25 cellular contexts compared by ENCODE assay signal in the genomic region with DNA sequence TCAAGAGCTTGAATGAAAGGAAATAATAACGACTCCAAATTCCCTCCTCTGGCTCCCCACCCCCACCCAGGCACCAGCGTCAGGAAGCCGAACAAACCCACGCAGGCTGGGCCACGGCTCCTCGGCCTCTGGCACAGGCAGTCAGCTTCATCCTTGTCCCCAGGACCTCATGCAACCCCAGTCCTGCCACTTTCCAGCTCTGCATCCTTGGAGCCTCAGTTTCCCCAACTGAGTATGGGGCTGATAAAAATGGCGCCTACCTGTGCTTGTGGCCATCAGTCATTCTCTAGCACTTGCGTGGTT.
DNase-seq lines count a peak whose midpoint lies in the region; ATAC-seq and TF ChIP-seq lines count a peak whose summit lies in the region.
"Had no signal": no experiment of that assay in that cellular context is flagged by ENCODE, and none has a peak within 500 bp of the region (broad histone marks: within the 10 kb centered on the region; RNA-seq: fewer than 3 reads in every experiment).

No MANE protein-coding gene starts in this region.

- DNase-seq in heart left ventricle (no peak), cardiac septum (ENCODE audit: low spot score) (no peak), right cardiac atrium (peak in 2 of 3 donors; percentile 74 to 76), NCI-H226 (no peak), MCF 10A (ENCODE audit: unreplicated experiment) (no peak), COLO829 (ENCODE audit: low spot score) (no peak)
- DNase-seq: 8988T; activated CD4-positive, alpha-beta T cell treated with anti-CD3 and anti-CD28 coated beads for 36 hours; activated effector memory CD4-positive, alpha-beta T cell treated with anti-CD3 and anti-CD28 coated beads, Interleukin-2, amount 50 U/mL, for 16 hours; activated naive CD8-positive, alpha-beta T cell treated with anti-CD3 and anti-CD28 coated beads, Interleukin-2, amount 50 U/mL, for 24 hours; Calu3; effector CD4-positive, alpha-beta T cell; erythroblast; NCI-H1105; NCI-H2029 treated with DMSO at 0.1 percent for 48 hours; NCI-H2227 treated with DMSO at 0.1 percent for 48 hours; NCI-H748 treated with DMSO at 0.1 percent for 48 hours; occipital lobe; stimulated activated CD4-positive, alpha-beta T cell treated with anti-CD3 and anti-CD28 coated beads, Interleukin-12 subunit alpha, Interleukin-12 subunit beta, amount 100 ng/mL, for 4 hours; stimulated activated CD4-positive, alpha-beta T cell treated with anti-CD3 and anti-CD28 coated beads, Interleukin-4, amount 100 ng/mL, for 24 hours; stimulated activated naive CD4-positive, alpha-beta T cell had no signal

- peaks cover 32% of the 10 kb centered on the region for H3K79me2 ChIP-seq in parathyroid adenoma

- BruUV-seq in MCF 10A (replicated peaks; lab: Mats Ljungman, UMichigan) = no TSS peak

- no peak overlapping the region for H3K4me3 ChIP-seq in heart left ventricle
- H3K4me3 ChIP-seq in right cardiac atrium (ENCODE audit: low read length) = no peak overlapping the region
- no peak overlapping the region for H3K4me3 ChIP-seq in parathyroid adenoma (ENCODE audit: low read depth, low read length)
- no peak overlapping the region for H3K4me3 ChIP-seq in urinary bladder (ENCODE audit: low read depth, low read length)
- H3K4me3 ChIP-seq: thoracic aorta had no signal

- POLR2A ChIA-PET in MCF 10A (lab: Yijun Ruan, JAX) = no interaction called here

- intact Hi-C loops in heart left ventricle (cut with DNase I) = loop anchor here in 4 of 10 donors (5.0 to 10.0 kb wide), 2 partner anchors 33 to 131 kb away; no protein-coding TSS in a partner anchor
- intact Hi-C loops in cardiac septum (cut with DNase I) = no loop called here
- intact Hi-C loops in right cardiac atrium (cut with DNase I) = loop anchor here in 1 of 4 donors (5.0 kb wide), 1 partner anchor 33 kb away; no protein-coding TSS in a partner anchor
- intact Hi-C loops in MCF 10A (cut with micrococcal nuclease) = no loop called here

- H3K36me3 ChIP-seq in heart left ventricle = peaks cover 0 to 7% (median 0%) of the 10 kb centered on the region in 9 donors
- no peaks in the 10 kb centered on the region for H3K36me3 ChIP-seq in parathyroid adenoma (ENCODE audit: control insufficient read depth, insufficient read depth, low read length)
- H3K36me3 ChIP-seq in urinary bladder (ENCODE audit: insufficient read depth) = no peaks in the 10 kb centered on the region
- H3K36me3 ChIP-seq: thoracic aorta had no signal

- H3K9me3 ChIP-seq in heart left ventricle = no peaks in the 10 kb centered on the region
- no peaks in the 10 kb centered on the region for H3K9me3 ChIP-seq in right cardiac atrium (ENCODE audit: control insufficient read depth, low read length)
- H3K9me3 ChIP-seq in parathyroid adenoma (ENCODE audit: control insufficient read depth, low read length) = no peaks in the 10 kb centered on the region
- H3K9me3 ChIP-seq: thoracic aorta had no signal

- TF ChIP-seq CTCF in heart left ventricle (IDR thresholded peaks at IDR 0.05) (no peak), parathyroid adenoma (IDR thresholded peaks at IDR 0.05) (no peak), MCF 10A (IDR thresholded peaks at IDR 0.05; ENCODE audit: unreplicated experiment) (no peak)

- H3K36me3 Mint-ChIP-seq in MCF 10A (ENCODE audit: insufficient read depth, unreplicated experiment) = no peaks in the 10 kb centered on the region

- no peak for TF ChIP-seq POLR2A in heart left ventricle (IDR thresholded peaks at IDR 0.05)

- no peak overlapping the region for H2AFZ ChIP-seq in parathyroid adenoma

- H3K27me3 Mint-ChIP-seq in MCF 10A (ENCODE audit: insufficient read depth, unreplicated experiment) = no peaks in the 10 kb centered on the region
- H3K27me3 Mint-ChIP-seq: activated CD4-positive, alpha-beta T cell treated with anti-CD3 and anti-CD28 coated beads for 36 hours; activated naive CD8-positive, alpha-beta T cell treated with anti-CD3 and anti-CD28 coated beads, Interleukin-2, amount 50 U/mL, for 24 hours had no signal

- CTCF ChIA-PET in MCF 10A (lab: Yijun Ruan, JAX) = interaction anchor here (1.5 kb wide), 1 partner anchor 12 kb away, joined by 5 read pairs; no protein-coding TSS in a partner anchor

- H3K27me3 ChIP-seq in heart left ventricle (no peaks in the 10 kb centered on the region), right cardiac atrium (ENCODE audit: control insufficient read depth, insufficient read depth) (no peaks in the 10 kb centered on the region), parathyroid adenoma (ENCODE audit: control insufficient read depth, insufficient read depth, low read length) (no peaks in the 10 kb centered on the region)

- H3K9ac ChIP-seq in parathyroid adenoma = no peak overlapping the region

- H3K4me3 Mint-ChIP-seq in MCF 10A (ENCODE audit: unreplicated experiment) = no peak overlapping the region
- H3K4me3 Mint-ChIP-seq: activated CD4-positive, alpha-beta T cell treated with anti-CD3 and anti-CD28 coated beads for 36 hours; activated naive CD8-positive, alpha-beta T cell treated with anti-CD3 and anti-CD28 coated beads, Interleukin-2, amount 50 U/mL, for 24 hours had no signal

- ATAC-seq in heart left ventricle (peak in 1 of 4 donors; percentile 3), right cardiac atrium (peak in 1 of 2 donors; percentile 3)
- ATAC-seq: activated CD4-positive, alpha-beta T cell treated with anti-CD3 and anti-CD28 coated beads for 36 hours; activated naive CD8-positive, alpha-beta T cell treated with anti-CD3 and anti-CD28 coated beads, Interleukin-2, amount 50 U/mL, for 24 hours; HCT116 had no signal

- H3K27ac ChIP-seq in heart left ventricle = peak overlapping the region in 11 of 12 donors; percentile 53 to 91 (median 76)
- peak overlapping the region; percentile 26 for H3K27ac ChIP-seq in right cardiac atrium (ENCODE audit: low read length)
- peak overlapping the region; percentile 34 for H3K27ac ChIP-seq in parathyroid adenoma
- H3K27ac ChIP-seq in urinary bladder (ENCODE audit: low read depth) = peak overlapping the region; percentile 13

- no peaks in the 10 kb centered on the region for H3K4me1 Mint-ChIP-seq in MCF 10A (ENCODE audit: insufficient read depth, unreplicated experiment)

- 38 to 66% (median 59%) methylated on average over 8 of the region's 8 CpGs for WGBS in heart left ventricle, 4 donors
- WGBS in right cardiac atrium = 51% methylated on average over 8 of the region's 8 CpGs
- 67% methylated on average over 8 of the region's 8 CpGs for WGBS in urinary bladder

- no peak overlapping the region for H3K27ac Mint-ChIP-seq in MCF 10A (ENCODE audit: low read depth, unreplicated experiment)
- H3K27ac Mint-ChIP-seq: activated CD4-positive, alpha-beta T cell treated with anti-CD3 and anti-CD28 coated beads for 36 hours; activated naive CD8-positive, alpha-beta T cell treated with anti-CD3 and anti-CD28 coated beads, Interleukin-2, amount 50 U/mL, for 24 hours had no signal

- H3K4me1 ChIP-seq in heart left ventricle (peaks cover 2 to 88% (median 58%) of the 10 kb centered on the region in 12 donors), right cardiac atrium (ENCODE audit: control insufficient read depth, insufficient read depth, low read length) (peaks cover 23% of the 10 kb centered on the region), parathyroid adenoma (peaks cover 2% of the 10 kb centered on the region), urinary bladder (ENCODE audit: insufficient read depth) (no peaks in the 10 kb centered on the region)

- no peak overlapping the region for H3K4me2 ChIP-seq in parathyroid adenoma (ENCODE audit: low read length)

- H3K9me3 Mint-ChIP-seq in MCF 10A (ENCODE audit: unreplicated experiment) = no peaks in the 10 kb centered on the region
- H3K9me3 Mint-ChIP-seq: activated naive CD8-positive, alpha-beta T cell treated with anti-CD3 and anti-CD28 coated beads, Interleukin-2, amount 50 U/mL, for 24 hours had no signal

Comparison
In these comparisons a context has a peak if more than half of its experiments do, and no peak if none do; other contexts are left out.
1. DNase-seq: peak in right cardiac atrium (2 of 3); none in heart left ventricle (0 of 5), cardiac septum (single experiment), NCI-H226 (single experiment), MCF 10A (single experiment) and COLO829 (single experiment).
2. H3K27ac ChIP-seq: peak in every context shown above with its lines; median percentile 76 in heart left ventricle; 34 in parathyroid adenoma; 26 in right cardiac atrium; 13 in urinary bladder.